ENCODE assay signal across 23 cellular contexts in genomic region chr9:22374021-22374420, GRCh38.
A peak's percentile ranks its signal among the peaks of the same experiment; 100 is the strongest.
DNase-seq lines count a peak whose midpoint lies in the region; ATAC-seq and TF ChIP-seq lines count a peak whose summit lies in the region.
"Had no signal": no experiment of that assay in that cellular context is flagged by ENCODE, and none has a peak within 500 bp of the region (broad histone marks: within the 10 kb centered on the region; RNA-seq: fewer than 3 reads in every experiment).

No MANE protein-coding gene starts in this region.

- H3K36me3 ChIP-seq in endodermal cell (ENCODE audit: control insufficient read depth, insufficient read depth, low read length) (no peaks in the 10 kb centered on the region), OCI-LY7 (ENCODE audit: insufficient read depth, low read length) (no peaks in the 10 kb centered on the region)
- H3K36me3 ChIP-seq: BE2C, brain microvascular endothelial cell, esophagus muscularis mucosa, spleen, tibial nerve had no signal

- no peak overlapping the region for H3K9ac ChIP-seq in endodermal cell (ENCODE audit: extremely low read depth, low read length, poor library complexity, severe bottlenecking)
- H3K9ac ChIP-seq: GM23248 had no signal

- no peak overlapping the region for H2AFZ ChIP-seq in OCI-LY7 (ENCODE audit: low read length)
- H2AFZ ChIP-seq: GM23248 had no signal

- no peaks in the 10 kb centered on the region for H3K27me3 Mint-ChIP-seq in endodermal cell (ENCODE audit: insufficient read depth)
- H3K27me3 Mint-ChIP-seq: effector memory CD8-positive, alpha-beta T cell; stimulated activated naive CD8-positive, alpha-beta T cell treated with anti-CD3 and anti-CD28 coated beads, Interleukin-15, Interleukin-2, amounts not matched to agents 100 ng/mL and 50 ng/mL, for 24 hours had no signal

- POLR2A ChIA-PET in OCI-LY7 (lab: Charles Lee), result interaction anchor here (1.1 kb wide), 1 partner anchor 14 kb away, joined by 4 read pairs; no protein-coding TSS in a partner anchor

- no peaks in the 10 kb centered on the region for H3K27me3 ChIP-seq in endodermal cell (ENCODE audit: control insufficient read depth, insufficient read depth, low read length, poor library complexity, severe bottlenecking)
- H3K27me3 ChIP-seq: BE2C, brain microvascular endothelial cell, esophagus muscularis mucosa, tibial nerve had no signal

- intact Hi-C loops in OCI-LY7 (cut with micrococcal nuclease; ENCODE audit: unreplicated experiment), result no loop called here

- DNase-seq in NCI-H748 (lab: John Stamatoyannopoulos, UW; ENCODE audit: unreplicated experiment) (peak; percentile 41), NCI-H748 treated with DMSO at 0.1 percent for 48 hours (lab: John Stamatoyannopoulos, UW) (no peak), NCI-H774 (lab: John Stamatoyannopoulos, UW) (peak; percentile 63), endodermal cell (peak; percentile 49), OCI-LY7 (ENCODE audit: low spot score) (no peak), 8988T (no peak), SKM-1 treated with dmso at 0.1 percent for 144 hours (lab: John Stamatoyannopoulos, UW; ENCODE audit: unreplicated experiment) (no peak)
- DNase-seq: activated CD4-positive, CD25-positive, alpha-beta regulatory T cell treated with anti-CD3 and anti-CD28 coated beads, Interleukin-2, amount 50 U/mL, for 72 hours; activated CD8-positive, alpha-beta T cell treated with anti-CD3 and anti-CD28 coated beads, Interleukin-2, amount 10 ng/mL, durations not matched to agents 7 days and 5 days; BE2C; brain microvascular endothelial cell; effector memory CD8-positive, alpha-beta T cell; GM23248; NCI-H1105 treated with DMSO at 0.1 percent for 48 hours; NCI-H345; nucleus accumbens; spleen; stimulated activated CD4-positive, alpha-beta T cell treated with anti-CD3 and anti-CD28 coated beads, Interleukin-4, amount 100 ng/mL, for 4 hours had no signal

- H3K27ac ChIP-seq in endodermal cell (ENCODE audit: low read depth, low read length) (peak overlapping the region; percentile 62), OCI-LY7 (ENCODE audit: low read depth, low read length, poor library complexity, severe bottlenecking) (no peak overlapping the region)
- H3K27ac ChIP-seq: brain microvascular endothelial cell, esophagus muscularis mucosa, GM23248, RWPE1, spleen, tibial nerve had no signal

- no peaks in the 10 kb centered on the region for H3K9me2 ChIP-seq in OCI-LY7 (ENCODE audit: insufficient read depth, low read length)

- no peaks in the 10 kb centered on the region for H3K9me3 Mint-ChIP-seq in endodermal cell

- H3K9me3 ChIP-seq in endodermal cell (ENCODE audit: control insufficient read depth, low read length), result peaks cover 5% of the 10 kb centered on the region
- no peaks in the 10 kb centered on the region for H3K9me3 ChIP-seq in OCI-LY7 (ENCODE audit: low read length)
- H3K9me3 ChIP-seq: BE2C, spleen, tibial nerve had no signal

- TF ChIP-seq CTCF in endodermal cell (conservative IDR thresholded peaks at IDR 0.05) (no peak), OCI-LY7 (conservative IDR thresholded peaks at IDR 0.05; ENCODE audit: low read length) (no peak)

- H3K4me3 Mint-ChIP-seq in endodermal cell, result no peak overlapping the region
- H3K4me3 Mint-ChIP-seq: activated CD8-positive, alpha-beta T cell treated with anti-CD3 and anti-CD28 coated beads, Interleukin-2, amount 10 ng/mL, durations not matched to agents 7 days and 5 days; effector memory CD8-positive, alpha-beta T cell; stimulated activated naive CD8-positive, alpha-beta T cell treated with anti-CD3 and anti-CD28 coated beads, Interleukin-15, Interleukin-2, amounts not matched to agents 100 ng/mL and 50 ng/mL, for 24 hours had no signal

- no peaks in the 10 kb centered on the region for H3K79me2 ChIP-seq in OCI-LY7 (ENCODE audit: insufficient read depth, low read depth, low read length)

- no peak for ATAC-seq in GM21737 (IDR thresholded peaks at IDR 0.05; ENCODE audit: unreplicated experiment)
- ATAC-seq: activated CD8-positive, alpha-beta T cell treated with anti-CD3 and anti-CD28 coated beads, Interleukin-2, amount 10 ng/mL, durations not matched to agents 7 days and 5 days; effector memory CD8-positive, alpha-beta T cell had no signal

- peaks cover 15% of the 10 kb centered on the region for H3K4me1 ChIP-seq in endodermal cell (ENCODE audit: control insufficient read depth, insufficient read depth, low read length)
- no peaks in the 10 kb centered on the region for H3K4me1 ChIP-seq in OCI-LY7 (ENCODE audit: insufficient read depth, low read length, poor library complexity, severe bottlenecking)
- H3K4me1 ChIP-seq: BE2C, esophagus muscularis mucosa, spleen, tibial nerve had no signal

- WGBS in endodermal cell (ENCODE audit: insufficient coverage in 1 of 2, insufficient read length in 1 of 2), 2 experiments, result 42% methylated on average over 2 of the region's 2 CpGs; no CpG with 5 or more reads in 1 of the 2 experiments

- no TSS peak for BruUV-seq in OCI-LY7 (replicated peaks; lab: Mats Ljungman, UMichigan)

- H3K27ac Mint-ChIP-seq in endodermal cell, result no peak overlapping the region
- H3K27ac Mint-ChIP-seq: activated CD8-positive, alpha-beta T cell treated with anti-CD3 and anti-CD28 coated beads, Interleukin-2, amount 10 ng/mL, durations not matched to agents 7 days and 5 days; effector memory CD8-positive, alpha-beta T cell; stimulated activated naive CD8-positive, alpha-beta T cell treated with anti-CD3 and anti-CD28 coated beads, Interleukin-15, Interleukin-2, amounts not matched to agents 100 ng/mL and 50 ng/mL, for 24 hours had no signal

- H3K36me3 Mint-ChIP-seq in endodermal cell (ENCODE audit: low read depth), result no peaks in the 10 kb centered on the region

- CTCF ChIA-PET in OCI-LY7 (lab: Charles Lee; ENCODE audit: unreplicated experiment), result interaction anchor here (0.7 kb wide), 1 partner anchor 79 kb away, joined by 3 read pairs; no protein-coding TSS in a partner anchor

- H3K4me1 Mint-ChIP-seq in endodermal cell, result peaks cover 11% of the 10 kb centered on the region

- H3K4me3 ChIP-seq in endodermal cell (ENCODE audit: low read length), result peak overlapping the region; percentile 19
- H3K4me3 ChIP-seq in OCI-LY7 (ENCODE audit: low read depth, low read length, poor library complexity, severe bottlenecking), result no peak overlapping the region
- H3K4me3 ChIP-seq: esophagus muscularis mucosa, GM23248, spleen, tibial nerve had no signal

- H3K4me2 ChIP-seq in OCI-LY7 (ENCODE audit: low read length), result no peak overlapping the region

- H4K20me1 ChIP-seq in OCI-LY7 (ENCODE audit: insufficient read depth, low read length), result no peaks in the 10 kb centered on the region

Comparison
In these comparisons a context has a peak if more than half of its experiments do, and no peak if none do; other contexts are left out.
1. DNase-seq: peak in NCI-H748 (single experiment), NCI-H774 (single experiment) and endodermal cell (single experiment); none in NCI-H748 treated with DMSO at 0.1 percent for 48 hours (single experiment), OCI-LY7 (single experiment), 8988T (single experiment) and SKM-1 treated with dmso at 0.1 percent for 144 hours (single experiment).